9 cellular contexts compared by ENCODE assay signal in the genomic region with DNA sequence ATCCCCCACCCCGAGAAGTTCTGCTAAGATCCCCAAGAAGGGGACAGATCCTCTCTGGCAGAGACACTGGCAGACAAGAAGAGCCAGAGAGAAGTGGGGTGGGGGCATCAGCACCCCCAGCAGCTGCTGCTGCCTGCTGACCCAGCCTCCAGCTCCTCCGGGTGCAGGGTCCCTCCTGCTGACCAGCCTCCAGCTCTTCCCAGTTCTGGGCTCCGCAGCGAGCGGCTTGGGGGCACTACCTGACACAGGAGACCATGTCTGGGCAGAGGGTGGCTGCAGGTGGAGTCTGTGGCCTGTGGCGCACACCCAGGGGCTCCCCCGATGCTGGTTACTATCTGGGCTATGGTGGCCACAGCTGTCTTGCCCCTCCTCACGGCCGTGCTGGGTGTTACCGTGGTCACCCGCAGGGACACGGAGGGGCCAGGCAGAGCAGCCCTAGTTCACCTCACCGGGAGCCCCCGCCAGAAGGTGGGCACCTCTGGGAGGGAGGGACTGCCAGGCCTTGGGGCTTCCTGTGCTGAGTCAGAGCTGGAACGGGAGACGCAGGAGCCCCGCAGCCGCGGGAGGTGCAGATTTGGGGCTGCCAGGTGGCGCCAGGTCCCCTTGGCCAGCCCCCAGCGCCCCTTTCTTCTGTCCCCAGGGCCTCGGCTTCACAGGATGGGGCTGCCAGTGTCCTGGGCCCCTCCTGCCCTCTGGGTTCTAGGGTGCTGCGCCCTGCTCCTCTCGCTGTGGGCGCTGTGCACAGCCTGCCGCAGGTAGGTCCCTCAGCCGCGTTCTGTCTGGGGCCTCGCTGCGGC. TPM values are rescaled to one million over a fixed set of nuclear protein-coding genes. Genes with fewer than 3 reads are reported as not detected.
A peak's percentile ranks its signal among the peaks of the same experiment; 100 is the strongest.
DNase-seq lines count a peak whose midpoint lies in the region; ATAC-seq, FAIRE-seq and TF ChIP-seq lines count a peak whose summit lies in the region.
"Had no signal": no experiment of that assay in that cellular context is flagged by ENCODE, and none has a peak within 500 bp of the region (broad histone marks: within the 10 kb centered on the region; RNA-seq: fewer than 3 reads in every experiment).

No MANE protein-coding gene starts in this region.

- TF ChIP-seq POLR2A in H54 (IDR thresholded peaks at IDR 0.05; ENCODE audit: low read depth, low read length), result no peak

- peaks cover 37% of the 10 kb centered on the region for H3K36me3 Mint-ChIP-seq in activated CD8-positive, alpha-beta T cell treated with anti-CD3 and anti-CD28 coated beads, Interleukin-2, amount 10 ng/mL, durations not matched to agents 7 days and 5 days (ENCODE audit: low read depth)

- peaks cover 29% of the 10 kb centered on the region for H3K4me1 Mint-ChIP-seq in activated CD8-positive, alpha-beta T cell treated with anti-CD3 and anti-CD28 coated beads, Interleukin-2, amount 10 ng/mL, durations not matched to agents 7 days and 5 days (ENCODE audit: low read depth)

- peak overlapping the region; percentile 88 for H3K4me3 ChIP-seq in thymus (ENCODE audit: low read length)

- H3K4me3 Mint-ChIP-seq in activated CD8-positive, alpha-beta T cell treated with anti-CD3 and anti-CD28 coated beads, Interleukin-2, amount 10 ng/mL, durations not matched to agents 7 days and 5 days, result peak overlapping the region; percentile 87

- peak; percentile 52 for DNase-seq in activated T-cell treated with anti-CD3 and anti-CD28 coated beads for 1 hour (ENCODE audit: low read depth)
- no peak for DNase-seq in activated T-cell treated with anti-CD3 and anti-CD28 coated beads for 4 hours
- peak; percentile 76 for DNase-seq in activated CD8-positive, alpha-beta T cell treated with anti-CD3 and anti-CD28 coated beads, Interleukin-2, amount 10 ng/mL, durations not matched to agents 7 days and 5 days
- DNase-seq in iPS-NIHi11 (ENCODE audit: low spot score), result peak; percentile 67
- DNase-seq in H54 (ENCODE audit: insufficient read length, low spot score), result no peak
- DNase-seq: NCI-H187 treated with DMSO at 0.1 percent for 48 hours had no signal

- H3K4me1 ChIP-seq in thymus (ENCODE audit: control insufficient read depth, insufficient read depth, low read length), result peaks cover 53% of the 10 kb centered on the region

- peak overlapping the region; percentile 97 for H3K27ac ChIP-seq in thymus (ENCODE audit: low read depth)

- no peaks in the 10 kb centered on the region for H3K27me3 Mint-ChIP-seq in activated CD8-positive, alpha-beta T cell treated with anti-CD3 and anti-CD28 coated beads, Interleukin-2, amount 10 ng/mL, durations not matched to agents 7 days and 5 days (ENCODE audit: low read depth)

- H3K27ac Mint-ChIP-seq in activated CD8-positive, alpha-beta T cell treated with anti-CD3 and anti-CD28 coated beads, Interleukin-2, amount 10 ng/mL, durations not matched to agents 7 days and 5 days, result peak overlapping the region; percentile 92

- no peaks in the 10 kb centered on the region for H3K9me3 Mint-ChIP-seq in activated CD8-positive, alpha-beta T cell treated with anti-CD3 and anti-CD28 coated beads, Interleukin-2, amount 10 ng/mL, durations not matched to agents 7 days and 5 days (ENCODE audit: insufficient read depth)

- POLR2A ChIA-PET in activated CD8-positive, alpha-beta T cell treated with anti-CD3 and anti-CD28 coated beads, Interleukin-2, amount 10 ng/mL, durations not matched to agents 7 days and 5 days (lab: Charles Lee), result interaction anchor here (0.8 to 2.5 kb wide), 7 partner anchors 10 to 244 kb away, joined by 3 to 19 read pairs (median 4); partner anchors contain the start of genes ARFRP1, PRPF6, TPD52L2 and ZGPAT

- H3K9me3 ChIP-seq in thymus (ENCODE audit: control insufficient read depth), result no peaks in the 10 kb centered on the region

- no peaks in the 10 kb centered on the region for H3K27me3 ChIP-seq in thymus (ENCODE audit: control insufficient read depth, insufficient read depth)

- CTCF ChIA-PET in activated CD8-positive, alpha-beta T cell treated with anti-CD3 and anti-CD28 coated beads, Interleukin-2, amount 10 ng/mL, durations not matched to agents 7 days and 5 days (lab: Charles Lee), result interaction anchor here (1.0 to 5.3 kb wide), 8 partner anchors 9 to 200 kb away, joined by 3 to 70 read pairs (median 4); partner anchors contain the start of genes ARFRP1, PTK6, TPD52L2 and ZGPAT

- 4% methylated on average over 30 of the region's 30 CpGs for WGBS in thymus

- H3K36me3 ChIP-seq in thymus (ENCODE audit: control insufficient read depth, insufficient read depth), result peaks cover 53% of the 10 kb centered on the region

- FAIRE-seq in H54 (lab: Jason Lieb, UNC), result no peak

- ATAC-seq in activated CD8-positive, alpha-beta T cell treated with anti-CD3 and anti-CD28 coated beads, Interleukin-2, amount 10 ng/mL, durations not matched to agents 7 days and 5 days, result peak; percentile 32
- no peak for ATAC-seq in GM18517 (IDR thresholded peaks at IDR 0.05; ENCODE audit: unreplicated experiment)
- ATAC-seq in GM19351 (IDR thresholded peaks at IDR 0.05; ENCODE audit: unreplicated experiment), result no peak

RNA-seq across cellular contexts. Expression of gene LIME1, which starts 0.6 kb away (rescaled TPM):
- total RNA-seq in activated CD8-positive, alpha-beta T cell treated with anti-CD3 and anti-CD28 coated beads, Interleukin-2, amount 10 ng/mL, durations not matched to agents 7 days and 5 days, result 100 to 1,000 TPM; 163 to 165 TPM
- 181 TPM for polyA plus RNA-seq in thymus

RNA-seq across cellular contexts. Expression of gene SLC2A4RG, which starts 2.5 kb away (rescaled TPM):
- total RNA-seq in activated CD8-positive, alpha-beta T cell treated with anti-CD3 and anti-CD28 coated beads, Interleukin-2, amount 10 ng/mL, durations not matched to agents 7 days and 5 days, result 10 to 100 TPM; 97.2 TPM
- 66.1 TPM for polyA plus RNA-seq in thymus

RNA-seq across cellular contexts. Expression of gene ZGPAT, which starts 29.3 kb away (rescaled TPM):
- 10 to 100 TPM; 38.6 to 43.5 TPM for total RNA-seq in activated CD8-positive, alpha-beta T cell treated with anti-CD3 and anti-CD28 coated beads, Interleukin-2, amount 10 ng/mL, durations not matched to agents 7 days and 5 days
- 66.6 TPM for polyA plus RNA-seq in thymus

RNA-seq across cellular contexts. Expression of gene ARFRP1, which starts 29.3 kb away (rescaled TPM):
- 10 to 100 TPM; 55.2 to 57.6 TPM for total RNA-seq in activated CD8-positive, alpha-beta T cell treated with anti-CD3 and anti-CD28 coated beads, Interleukin-2, amount 10 ng/mL, durations not matched to agents 7 days and 5 days
- polyA plus RNA-seq in thymus, result 94.0 TPM

RNA-seq across cellular contexts. Expression of gene TNFRSF6B, which starts 40.6 kb away (rescaled TPM):
- total RNA-seq in activated CD8-positive, alpha-beta T cell treated with anti-CD3 and anti-CD28 coated beads, Interleukin-2, amount 10 ng/mL, durations not matched to agents 7 days and 5 days, result not detected
- 34.7 TPM for polyA plus RNA-seq in thymus

Comparison
In these comparisons a context has a peak if more than half of its experiments do, and no peak if none do; other contexts are left out.
1. DNase-seq: peak in activated T-cell treated with anti-CD3 and anti-CD28 coated beads for 1 hour (single experiment), activated CD8-positive, alpha-beta T cell treated with anti-CD3 and anti-CD28 coated beads, Interleukin-2, amount 10 ng/mL, durations not matched to agents 7 days and 5 days (single experiment) and iPS-NIHi11 (single experiment); none in activated T-cell treated with anti-CD3 and anti-CD28 coated beads for 4 hours (single experiment) and H54 (single experiment).